ENCODE assay signal across 8 cellular contexts in genomic region chr10:3468919-3469638, GRCh38.
DNase-seq lines count a peak whose midpoint lies in the region; ATAC-seq and TF ChIP-seq lines count a peak whose summit lies in the region.

No MANE protein-coding gene starts in this region.

- no peaks in the 10 kb centered on the region for H3K36me3 ChIP-seq in left ventricle myocardium inferior

- DNase-seq in AG20443 (ENCODE audit: low spot score) = peak; percentile 73
- peak; percentile 62 for DNase-seq in left ventricle myocardium inferior
- DNase-seq in activated CD8-positive, alpha-beta memory T cell treated with anti-CD3 and anti-CD28 coated beads for 24 hours = no peak

- H3K27ac ChIP-seq in left ventricle myocardium inferior (replicated peaks) (peak overlapping the region; percentile 94), skin epidermis (peak overlapping the region; percentile 36 to 97 (median 91))

- H3K27me3 ChIP-seq in left ventricle myocardium inferior (ENCODE audit: low read depth) = no peaks in the 10 kb centered on the region

- H3K27me3 Mint-ChIP-seq in activated T-helper 17 cell treated with anti-CD3 and anti-CD28 coated beads, Interleukin-2, amount 50 U/mL, for 72 hours = no peaks in the 10 kb centered on the region

- ATAC-seq in HG02852 (IDR thresholded peaks at IDR 0.05; ENCODE audit: unreplicated experiment) (peak; percentile 69), GM21381 (IDR thresholded peaks at IDR 0.05; ENCODE audit: unreplicated experiment) (no peak), GM18909 (IDR thresholded peaks at IDR 0.05; ENCODE audit: poor library complexity, unreplicated experiment) (no peak)
- peak; percentile 62 for ATAC-seq in activated T-helper 17 cell treated with anti-CD3 and anti-CD28 coated beads, Interleukin-2, amount 50 U/mL, for 72 hours (replicated peaks)

- no peaks in the 10 kb centered on the region for H3K9me3 Mint-ChIP-seq in activated T-helper 17 cell treated with anti-CD3 and anti-CD28 coated beads, Interleukin-2, amount 50 U/mL, for 72 hours

- peak overlapping the region; percentile 95 for H3K27ac Mint-ChIP-seq in activated T-helper 17 cell treated with anti-CD3 and anti-CD28 coated beads, Interleukin-2, amount 50 U/mL, for 72 hours

- H3K4me1 ChIP-seq in left ventricle myocardium inferior = peaks cover 62% of the 10 kb centered on the region

- peaks cover 40% of the 10 kb centered on the region for H3K4me1 Mint-ChIP-seq in activated T-helper 17 cell treated with anti-CD3 and anti-CD28 coated beads, Interleukin-2, amount 50 U/mL, for 72 hours

- intact Hi-C loops in left ventricle myocardium inferior (cut with micrococcal nuclease) = no loop called here

- no peaks in the 10 kb centered on the region for H3K9me3 ChIP-seq in left ventricle myocardium inferior (replicated peaks)

- no peaks in the 10 kb centered on the region for H3K36me3 Mint-ChIP-seq in activated T-helper 17 cell treated with anti-CD3 and anti-CD28 coated beads, Interleukin-2, amount 50 U/mL, for 72 hours (ENCODE audit: low read depth)

- H3K4me3 ChIP-seq in left ventricle myocardium inferior = peak overlapping the region; percentile 45
- H3K4me3 ChIP-seq in skin epidermis = no peak overlapping the region

- peak overlapping the region; percentile 77 for H3K4me3 Mint-ChIP-seq in activated T-helper 17 cell treated with anti-CD3 and anti-CD28 coated beads, Interleukin-2, amount 50 U/mL, for 72 hours

- no peak for TF ChIP-seq CTCF in left ventricle myocardium inferior (IDR thresholded peaks at IDR 0.05; ENCODE audit: borderline replicate concordance)

Comparison
In these comparisons a context has a peak if more than half of its experiments do, and no peak if none do; other contexts are left out.
1. ATAC-seq: peak in HG02852 (single experiment) and activated T-helper 17 cell treated with anti-CD3 and anti-CD28 coated beads, Interleukin-2, amount 50 U/mL, for 72 hours (single experiment); none in GM21381 (single experiment) and GM18909 (single experiment).